ENCODE assay signal across 8 cellular contexts in the genomic region with DNA sequence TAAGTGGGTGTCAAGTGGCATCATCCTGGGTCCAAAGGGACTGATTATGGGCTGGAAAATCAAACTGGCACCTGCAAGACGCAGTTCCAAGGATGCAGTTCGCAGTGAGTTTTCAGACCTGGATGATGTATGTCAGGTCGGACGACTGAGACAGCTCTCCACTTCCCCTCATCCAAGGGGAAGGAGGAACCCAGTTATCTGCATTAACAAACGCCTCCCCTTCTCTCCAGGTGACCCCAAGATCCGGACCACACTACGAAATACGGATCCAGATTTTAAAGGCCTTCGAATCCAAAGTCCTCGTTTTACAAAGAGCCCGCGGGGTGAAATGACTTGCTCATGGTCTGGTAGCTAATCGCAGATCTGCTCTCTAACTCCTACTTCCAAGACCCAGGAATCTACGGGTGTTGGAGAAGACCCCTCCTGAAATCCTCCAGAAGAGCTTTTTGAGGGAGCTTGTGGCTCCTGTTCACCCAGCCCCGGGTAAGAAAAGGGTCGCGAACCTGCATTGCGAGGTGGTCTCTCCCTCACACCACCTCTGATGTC. TPM values are rescaled to one million over a fixed set of nuclear protein-coding genes. Genes with fewer than 3 reads are reported as not detected.
DNase-seq lines count a peak whose midpoint lies in the region; ATAC-seq and TF ChIP-seq lines count a peak whose summit lies in the region.

No MANE protein-coding gene starts in this region.

- in situ Hi-C loops in brain microvascular endothelial cell (cut with HindIII; ENCODE audit: low pct_ligation_motif_present, low sequenced_read_pairs) = no loop called here

- peak overlapping the region; percentile 49 for H3K9ac ChIP-seq in mesendoderm (ENCODE audit: low read length)

- H3K4me1 ChIP-seq in ACC112 (ENCODE audit: control insufficient read depth, insufficient read depth, low read length, unreplicated experiment) = peaks cover 5% of the 10 kb centered on the region
- H3K4me1 ChIP-seq in mesendoderm (ENCODE audit: control insufficient read depth, low read depth, low read length) = peaks cover 2% of the 10 kb centered on the region

- no peak overlapping the region for H2BK15ac ChIP-seq in mesendoderm (replicated peaks; ENCODE audit: low read depth)

- H3K27ac ChIP-seq in ACC112 (ENCODE audit: low read depth, low read length) (no peak overlapping the region), brain microvascular endothelial cell (no peak overlapping the region), mesendoderm (ENCODE audit: low read depth, low read length) (no peak overlapping the region)

- H2AFZ ChIP-seq in ACC112 (ENCODE audit: low read length, unreplicated experiment) = peak overlapping the region; percentile 42

- H3K23ac ChIP-seq in mesendoderm (ENCODE audit: low read length) = no peak overlapping the region

- no CpG with 5 or more reads among the region's 18 CpGs for WGBS in mesendoderm (ENCODE audit: extremely low coverage, insufficient coverage, low lambda C conversion rate)

- no peaks in the 10 kb centered on the region for H3K36me3 ChIP-seq in ACC112 (ENCODE audit: insufficient read depth, low read length)
- H3K36me3 ChIP-seq in brain microvascular endothelial cell (replicated peaks) = no peaks in the 10 kb centered on the region
- H3K36me3 ChIP-seq in mesendoderm (ENCODE audit: control insufficient read depth, insufficient read depth, low read length) = no peaks in the 10 kb centered on the region

- H4K5ac ChIP-seq in mesendoderm (ENCODE audit: low read length) = no peak overlapping the region

- H3K79me1 ChIP-seq in mesendoderm (ENCODE audit: low read length) = peaks cover 9% of the 10 kb centered on the region

- H3K79me2 ChIP-seq in ACC112 (ENCODE audit: control insufficient read depth, insufficient read depth, low read length, unreplicated experiment) = peaks cover 3% of the 10 kb centered on the region
- peaks cover 3% of the 10 kb centered on the region for H3K79me2 ChIP-seq in mesendoderm (ENCODE audit: control insufficient read depth, insufficient read depth, low read length)

- H4K8ac ChIP-seq in mesendoderm (ENCODE audit: low read depth, low read length) = no peak overlapping the region

- H3K4ac ChIP-seq in mesendoderm (ENCODE audit: low read depth, low read length) = no peak overlapping the region

- ATAC-seq in GM18873 (IDR thresholded peaks at IDR 0.05; ENCODE audit: low FRiP score, unreplicated experiment) (peak; percentile 2), HG03457 (IDR thresholded peaks at IDR 0.05; ENCODE audit: unreplicated experiment) (no peak), GM19324 (IDR thresholded peaks at IDR 0.05; ENCODE audit: low FRiP score, unreplicated experiment) (no peak), GM18502 (IDR thresholded peaks at IDR 0.05; ENCODE audit: poor library complexity, unreplicated experiment) (no peak)

- H3K4me2 ChIP-seq in mesendoderm (ENCODE audit: low read length) = peak overlapping the region; percentile 29

- H3K4me3 ChIP-seq in ACC112 (ENCODE audit: low read depth, low read length) = peak overlapping the region; percentile 86
- H3K4me3 ChIP-seq in brain microvascular endothelial cell (ENCODE audit: low read depth, low read length) = peak overlapping the region; percentile 67
- peak overlapping the region; percentile 9 for H3K4me3 ChIP-seq in mesendoderm (ENCODE audit: low read length)

- no peak overlapping the region for H3K18ac ChIP-seq in mesendoderm (ENCODE audit: low read length)

- H2BK120ac ChIP-seq in mesendoderm (ENCODE audit: low read depth, low read length) = no peak overlapping the region

- no peak overlapping the region for H2BK5ac ChIP-seq in mesendoderm (ENCODE audit: low read length)

- TF ChIP-seq CTCF in brain microvascular endothelial cell (IDR thresholded peaks at IDR 0.05; ENCODE audit: low read depth, low read length, missing control alignments) = no peak

- peak overlapping the region; percentile 75 for H3K56ac ChIP-seq in mesendoderm (ENCODE audit: low read length)

- DNase-seq in NCI-H187 (lab: John Stamatoyannopoulos, UW) (peak; percentile 46 to 90), brain microvascular endothelial cell (no peak), mesendoderm (peak; percentile 73)

- no peak overlapping the region for H2AK5ac ChIP-seq in mesendoderm (ENCODE audit: low read length)

- H3K27me3 ChIP-seq in ACC112 (ENCODE audit: insufficient read depth, low read length) (no peaks in the 10 kb centered on the region), brain microvascular endothelial cell (replicated peaks) (no peaks in the 10 kb centered on the region), mesendoderm (ENCODE audit: insufficient read depth, low read length, poor library complexity) (peaks cover 4% of the 10 kb centered on the region)

RNA-seq across cellular contexts. Expression of a gene that starts 0.5 kb away (rescaled TPM):
- polyA plus RNA-seq in mesendoderm (2013, experiment 1 of 2) = 8.7 TPM
- polyA plus RNA-seq in mesendoderm (2013, experiment 2 of 2) = 8.3 TPM

Comparison
In these comparisons a context has a peak if more than half of its experiments do, and no peak if none do; other contexts are left out.
1. H3K4me3 ChIP-seq: peak in every context shown above with its lines; median percentile 86 in ACC112; 67 in brain microvascular endothelial cell; 9 in mesendoderm.